9 cellular contexts compared by ENCODE assay signal in genomic region chrX:80876877-80877276, GRCh38.
DNase-seq lines count a peak whose midpoint lies in the region; ATAC-seq, FAIRE-seq and TF ChIP-seq lines count a peak whose summit lies in the region.
"Had no signal": no experiment of that assay in that cellular context is flagged by ENCODE, and none has a peak within 500 bp of the region (broad histone marks: within the 10 kb centered on the region; RNA-seq: fewer than 3 reads in every experiment).

No MANE protein-coding gene starts in this region.

- H3K9me1 ChIP-seq in K562 (ENCODE audit: control insufficient read depth, insufficient read depth, low read length) = no peaks in the 10 kb centered on the region

- H3K27ac ChIP-seq in K562 (ENCODE audit: extremely low read depth, low read depth, low read length) = no peak overlapping the region
- H3K27ac ChIP-seq: BLaER1 had no signal

- no peak overlapping the region for H3K4me3 ChIP-seq in Loucy (ENCODE audit: low read length, poor library complexity, severe bottlenecking)
- H3K4me3 ChIP-seq in K562 = no peak overlapping the region
- H3K4me3 ChIP-seq: BLaER1 had no signal

- H3K9ac ChIP-seq in Loucy (ENCODE audit: low read depth, low read length, poor library complexity, severe bottlenecking) = no peak overlapping the region
- H3K9ac ChIP-seq in K562 (ENCODE audit: insufficient read depth in 1 of 2, low read depth in 2 of 2, low read length in 2 of 2) = no peak overlapping the region
- H3K9ac ChIP-seq: BLaER1 had no signal

- H2AFZ ChIP-seq in Loucy (ENCODE audit: low read length) (no peak overlapping the region), K562 (ENCODE audit: low read depth, low read length) (no peak overlapping the region)

- H4K20me1 ChIP-seq in Loucy (ENCODE audit: insufficient read depth, low read length, poor library complexity, severe bottlenecking) = no peaks in the 10 kb centered on the region
- no peaks in the 10 kb centered on the region for H4K20me1 ChIP-seq in K562 (replicated peaks; ENCODE audit: control insufficient read depth, insufficient read depth, low read length)
- H4K20me1 ChIP-seq: BLaER1 had no signal

- no peaks in the 10 kb centered on the region for H3F3A ChIP-seq in Loucy (ENCODE audit: low read depth)

- DNase-seq in NCI-H2081 (lab: John Stamatoyannopoulos, UW) = peak; percentile 11 to 21
- no peak for DNase-seq in NCI-H2081 treated with DMSO at 0.1 percent for 48 hours (lab: John Stamatoyannopoulos, UW)
- peak in 2 of 4 experiments; percentile 6 to 33 for DNase-seq in K562 (ENCODE audit: extremely low read depth in 1 of 4, low spot score in 3 of 4)
- peak; percentile 33 to 56 for DNase-seq in lung microvascular endothelial cell (ENCODE audit: low read depth in 2 of 2)
- DNase-seq in activated naive CD4-positive, alpha-beta T cell treated with anti-CD3 and anti-CD28 coated beads, Interleukin-2, amount 50 U/mL, for 16 hours = no peak
- no peak for DNase-seq in left colon

- H3K9me3 ChIP-seq in Loucy (ENCODE audit: insufficient read depth, low read depth, low read length) = no peaks in the 10 kb centered on the region
- no peaks in the 10 kb centered on the region for H3K9me3 ChIP-seq in K562 (replicated peaks; ENCODE audit: control insufficient read depth, insufficient read depth, low read depth, low read length)
- H3K9me3 ChIP-seq: BLaER1 had no signal

- H3K4me2 ChIP-seq in Loucy (ENCODE audit: low read depth, low read length, poor library complexity, severe bottlenecking) = no peak overlapping the region
- H3K4me2 ChIP-seq in K562 (ENCODE audit: insufficient read depth, low read length) = no peak overlapping the region
- H3K4me2 ChIP-seq: BLaER1 had no signal

- TF ChIP-seq CTCF in Loucy (conservative IDR thresholded peaks at IDR 0.05; ENCODE audit: low read length) (peak; percentile 48), K562 (IDR thresholded peaks at IDR 0.05 in 2 of 3, conservative IDR thresholded peaks at IDR 0.05 in 1 of 3; ENCODE audit: insufficient read depth in 2 of 3, low read depth in 1 of 3, low read length in 3 of 3) (peak in 1 of 3 experiments; percentile 49; a peak in 3 of 6 replicates)

- no peaks in the 10 kb centered on the region for H3K9me2 ChIP-seq in Loucy (replicated peaks; ENCODE audit: low read depth, low read length)

- intact Hi-C loops in K562 (cut with micrococcal nuclease) (loop anchor here (5.0 to 10.0 kb wide), 3 partner anchors 245 to 498 kb away; no protein-coding TSS in a partner anchor), left colon (cut with DNase I, micrococcal nuclease) (no loop called here)

- H3K4me1 ChIP-seq in Loucy (ENCODE audit: insufficient read depth, low read length, poor library complexity, severe bottlenecking) = no peaks in the 10 kb centered on the region
- no peaks in the 10 kb centered on the region for H3K4me1 ChIP-seq in K562 (replicated peaks in 1 of 2; ENCODE audit: control insufficient read depth in 2 of 2, insufficient read depth in 2 of 2, low read length in 2 of 2)
- H3K4me1 ChIP-seq: BLaER1 had no signal

- CTCF ChIA-PET in K562 (lab: Yijun Ruan, JAX; ENCODE audit: low intra/inter-chr PET ratio) = interaction anchor here (1.1 kb wide), 1 partner anchor 297 kb away, joined by 3 read pairs; no protein-coding TSS in a partner anchor

- H3K79me2 ChIP-seq in Loucy (ENCODE audit: insufficient read depth, low read length) (no peaks in the 10 kb centered on the region), K562 (ENCODE audit: control insufficient read depth, insufficient read depth, low read length) (no peaks in the 10 kb centered on the region)

- ATAC-seq in K562 (no peak), HG02870 (IDR thresholded peaks at IDR 0.05; ENCODE audit: unreplicated experiment) (no peak), left colon (no peak)

- POLR2A ChIA-PET in K562 (lab: Yijun Ruan, JAX) = no interaction called here

- TF ChIP-seq RAD21 in K562 (CRISPR knock-in tag; conservative IDR thresholded peaks at IDR 0.05 in 1 of 2, IDR thresholded peaks at IDR 0.05 in 1 of 2) = peak; percentile 34 to 54; a peak in 3 of 4 replicates

- H3K36me3 ChIP-seq in Loucy (ENCODE audit: insufficient read depth, low read length) (no peaks in the 10 kb centered on the region), K562 (ENCODE audit: control insufficient read depth, insufficient read depth, low read length) (no peaks in the 10 kb centered on the region)
- H3K36me3 ChIP-seq: BLaER1 had no signal

- BruUV-seq in K562 (replicated peaks; lab: Mats Ljungman, UMichigan) = no TSS peak

- H3K27me3 ChIP-seq in Loucy (ENCODE audit: insufficient read depth, low read length, poor library complexity, severe bottlenecking) = no peaks in the 10 kb centered on the region
- no peaks in the 10 kb centered on the region for H3K27me3 ChIP-seq in K562 (ENCODE audit: control insufficient read depth in 2 of 2, insufficient read depth in 2 of 2, low read length in 2 of 2)

- no peak for TF ChIP-seq POLR2A in K562 (conservative IDR thresholded peaks at IDR 0.05)

- in situ Hi-C loops in K562 (cut with MboI) = no loop called here

- FAIRE-seq in K562 (lab: Jason Lieb, UNC) = no peak

- no peak for TF ChIP-seq EP300 in K562 (IDR thresholded peaks at IDR 0.05; ENCODE audit: low read length)

TF ChIP-seq in K562, 482 proteins besides CTCF, POLR2A, EP300 and RAD21:
- TF ChIP-seq ZNF384 (IDR thresholded peaks at IDR 0.05; ENCODE audit: low read depth, low read length) = no peak
- TF ChIP-seq ZNF778 (CRISPR knock-in tag; IDR thresholded peaks at IDR 0.05) = no peak
- TF ChIP-seq PCBP1 (IDR thresholded peaks at IDR 0.05; ENCODE audit: low read depth, low read length, poor library complexity, severe bottlenecking) = no peak

Comparison
In these comparisons a context has a peak if more than half of its experiments do, and no peak if none do; other contexts are left out.
1. DNase-seq: peak in NCI-H2081 (2 of 2) and lung microvascular endothelial cell (2 of 2); none in NCI-H2081 treated with DMSO at 0.1 percent for 48 hours (single experiment), activated naive CD4-positive, alpha-beta T cell treated with anti-CD3 and anti-CD28 coated beads, Interleukin-2, amount 50 U/mL, for 16 hours (single experiment) and left colon (0 of 2).